ENCODE assay signal across 14 cellular contexts in the genomic region with DNA sequence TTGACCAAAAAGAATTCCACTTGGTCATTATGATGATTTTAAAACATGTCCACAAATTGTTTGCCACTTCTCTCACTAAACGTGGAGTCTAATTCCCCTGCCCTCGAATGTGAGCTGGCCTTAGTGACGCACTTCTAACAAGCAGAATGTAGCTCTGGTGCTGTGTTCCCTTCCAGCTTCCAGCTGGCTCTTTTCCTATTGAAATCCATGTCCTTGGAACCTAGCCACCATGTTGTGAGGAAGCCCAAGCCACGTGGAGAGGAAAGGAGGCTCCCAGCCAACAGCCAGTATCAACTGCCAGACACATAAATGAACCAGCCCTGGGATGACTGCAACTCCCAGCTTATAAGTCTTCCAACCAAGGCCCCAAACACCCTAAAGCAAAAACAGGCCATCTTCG. TPM values are rescaled to one million over a fixed set of nuclear protein-coding genes. Genes with fewer than 3 reads are reported as not detected.
DNase-seq lines count a peak whose midpoint lies in the region; ATAC-seq, FAIRE-seq and TF ChIP-seq lines count a peak whose summit lies in the region.
"Had no signal": no experiment of that assay in that cellular context is flagged by ENCODE, and none has a peak within 500 bp of the region (broad histone marks: within the 10 kb centered on the region; RNA-seq: fewer than 3 reads in every experiment).

No MANE protein-coding gene starts in this region.

- H3K4me2 ChIP-seq in astrocyte (ENCODE audit: low read length): no peak overlapping the region
- H3K4me2 ChIP-seq: BLaER1 had no signal

- H3K27ac ChIP-seq in astrocyte (ENCODE audit: low read depth, low read length) (no peak overlapping the region), right atrium auricular region (no peak overlapping the region), sigmoid colon (peak overlapping the region in 3 of 4 donors; percentile 57 to 72 (median 70))
- H3K27ac ChIP-seq: BLaER1, testis had no signal

- no peaks in the 10 kb centered on the region for H3K4me1 ChIP-seq in astrocyte (ENCODE audit: insufficient read depth, low read length)
- no peaks in the 10 kb centered on the region for H3K4me1 ChIP-seq in right atrium auricular region
- peaks cover 0 to 7% (median 2%) of the 10 kb centered on the region in 4 donors for H3K4me1 ChIP-seq in sigmoid colon
- H3K4me1 ChIP-seq: BLaER1, testis had no signal

- H3K9ac ChIP-seq in astrocyte (ENCODE audit: low read length): no peak overlapping the region
- H3K9ac ChIP-seq: BLaER1 had no signal

- no peaks in the 10 kb centered on the region for H3K4me1 Mint-ChIP-seq in astrocyte (ENCODE audit: low read depth, unreplicated experiment)

- H3K27me3 Mint-ChIP-seq in astrocyte (ENCODE audit: low read depth, unreplicated experiment): peaks cover 14% of the 10 kb centered on the region

- no peak for TF ChIP-seq EP300 in Ishikawa (IDR thresholded peaks at IDR 0.05; ENCODE audit: borderline replicate concordance)
- TF ChIP-seq EP300 in sigmoid colon (IDR thresholded peaks at IDR 0.05): peak in 3 of 4 donors; percentile 26 to 85 (median 37)

- FAIRE-seq in astrocyte (lab: Jason Lieb, UNC): no peak

- WGBS in sigmoid colon, 2 donors: 74 to 88% methylated on average over 5 of the region's 5 CpGs

- H3K4me3 Mint-ChIP-seq in astrocyte (ENCODE audit: unreplicated experiment): no peak overlapping the region

- no peaks in the 10 kb centered on the region for H3K9me3 ChIP-seq in astrocyte (ENCODE audit: insufficient read depth, low read depth, low read length)
- H3K9me3 ChIP-seq in right atrium auricular region: peaks cover 0 to 12% of the 10 kb centered on the region in 2 donors
- H3K9me3 ChIP-seq in sigmoid colon: peaks cover 0 to 4% (median 0%) of the 10 kb centered on the region in 4 donors
- H3K9me3 ChIP-seq: testis had no signal

- no peak overlapping the region for H3K4me3 ChIP-seq in astrocyte (ENCODE audit: insufficient read depth, low read depth, low read length)
- H3K4me3 ChIP-seq in right atrium auricular region: no peak overlapping the region
- H3K4me3 ChIP-seq in sigmoid colon: no peak overlapping the region
- H3K4me3 ChIP-seq: BLaER1, testis had no signal

- no peak overlapping the region for H2AFZ ChIP-seq in astrocyte (ENCODE audit: low read depth, low read length)

- H3K79me2 ChIP-seq in astrocyte (ENCODE audit: insufficient read depth, low read length): no peaks in the 10 kb centered on the region

- intact Hi-C loops in sigmoid colon (cut with DNase I): no loop called here

- H3K27ac Mint-ChIP-seq in astrocyte (ENCODE audit: unreplicated experiment): no peak overlapping the region

- ATAC-seq in HG02678 (IDR thresholded peaks at IDR 0.05; ENCODE audit: unreplicated experiment) (no peak), HG02970 (IDR thresholded peaks at IDR 0.05; ENCODE audit: low FRiP score, unreplicated experiment) (no peak)

- H4K20me1 ChIP-seq in astrocyte (ENCODE audit: insufficient read depth, low read length): no peaks in the 10 kb centered on the region
- H4K20me1 ChIP-seq: BLaER1 had no signal

- DNase-seq in astrocyte (ENCODE audit: low read depth) (peak; percentile 19), right atrium auricular region (ENCODE audit: low spot score) (peak; percentile 65), sigmoid colon (peak; percentile 93), NCI-H1105 (lab: John Stamatoyannopoulos, UW) (no peak)
- DNase-seq: activated CD4-positive, alpha-beta T cell treated with anti-CD3 and anti-CD28 coated beads, Interleukin-2, amount 50 U/mL, for 4 hours; amniotic stem cell; Kasumi-1; NCI-H2029 treated with DMSO at 0.1 percent for 48 hours; stimulated activated CD4-positive, alpha-beta T cell treated with anti-CD3 and anti-CD28 coated beads, Interleukin-15, amount 100 ng/mL, for 24 hours; testis had no signal

- H3K27me3 ChIP-seq in astrocyte (ENCODE audit: insufficient read depth, low read length): no peaks in the 10 kb centered on the region
- no peaks in the 10 kb centered on the region for H3K27me3 ChIP-seq in right atrium auricular region
- H3K27me3 ChIP-seq in sigmoid colon: no peaks in the 10 kb centered on the region
- H3K27me3 ChIP-seq: BLaER1, testis had no signal

- peaks cover 16% of the 10 kb centered on the region for H3K9me3 Mint-ChIP-seq in astrocyte (ENCODE audit: unreplicated experiment)

- H3K36me3 ChIP-seq in astrocyte (ENCODE audit: insufficient read depth, low read length) (no peaks in the 10 kb centered on the region), right atrium auricular region (no peaks in the 10 kb centered on the region), sigmoid colon (no peaks in the 10 kb centered on the region)
- H3K36me3 ChIP-seq: BLaER1 had no signal

- TF ChIP-seq CTCF in astrocyte (IDR thresholded peaks at IDR 0.05; ENCODE audit: insufficient read depth, low read depth, low read length) (no peak), right atrium auricular region (IDR thresholded peaks at IDR 0.05) (no peak), sigmoid colon (IDR thresholded peaks at IDR 0.05) (no peak)

- no peaks in the 10 kb centered on the region for H3K36me3 Mint-ChIP-seq in astrocyte (ENCODE audit: low read depth, unreplicated experiment)

- TF ChIP-seq POLR2A in sigmoid colon (IDR thresholded peaks at IDR 0.05): no peak

- TF ChIP-seq RAD21 in Ishikawa (IDR thresholded peaks at IDR 0.05; ENCODE audit: low read depth): no peak

TF ChIP-seq in Ishikawa, 13 proteins besides CTCF, POLR2A, EP300 and RAD21:
- TF ChIP-seq CEBPB (IDR thresholded peaks at IDR 0.05) (no peak), ZBTB7A (IDR thresholded peaks at IDR 0.05; ENCODE audit: low read depth) (no peak), CREB1 (IDR thresholded peaks at IDR 0.05; ENCODE audit: low read depth) (no peak), FOXM1 (IDR thresholded peaks at IDR 0.05; ENCODE audit: borderline replicate concordance, low read depth) (no peak), YY1 (IDR thresholded peaks at IDR 0.05; ENCODE audit: low read depth) (0 out of 2 replicates have a peak, but pooled peaks have one; percentile 7), TEAD4 (IDR thresholded peaks at IDR 0.05) (no peak)
- TF ChIP-seq, protein P1, sequence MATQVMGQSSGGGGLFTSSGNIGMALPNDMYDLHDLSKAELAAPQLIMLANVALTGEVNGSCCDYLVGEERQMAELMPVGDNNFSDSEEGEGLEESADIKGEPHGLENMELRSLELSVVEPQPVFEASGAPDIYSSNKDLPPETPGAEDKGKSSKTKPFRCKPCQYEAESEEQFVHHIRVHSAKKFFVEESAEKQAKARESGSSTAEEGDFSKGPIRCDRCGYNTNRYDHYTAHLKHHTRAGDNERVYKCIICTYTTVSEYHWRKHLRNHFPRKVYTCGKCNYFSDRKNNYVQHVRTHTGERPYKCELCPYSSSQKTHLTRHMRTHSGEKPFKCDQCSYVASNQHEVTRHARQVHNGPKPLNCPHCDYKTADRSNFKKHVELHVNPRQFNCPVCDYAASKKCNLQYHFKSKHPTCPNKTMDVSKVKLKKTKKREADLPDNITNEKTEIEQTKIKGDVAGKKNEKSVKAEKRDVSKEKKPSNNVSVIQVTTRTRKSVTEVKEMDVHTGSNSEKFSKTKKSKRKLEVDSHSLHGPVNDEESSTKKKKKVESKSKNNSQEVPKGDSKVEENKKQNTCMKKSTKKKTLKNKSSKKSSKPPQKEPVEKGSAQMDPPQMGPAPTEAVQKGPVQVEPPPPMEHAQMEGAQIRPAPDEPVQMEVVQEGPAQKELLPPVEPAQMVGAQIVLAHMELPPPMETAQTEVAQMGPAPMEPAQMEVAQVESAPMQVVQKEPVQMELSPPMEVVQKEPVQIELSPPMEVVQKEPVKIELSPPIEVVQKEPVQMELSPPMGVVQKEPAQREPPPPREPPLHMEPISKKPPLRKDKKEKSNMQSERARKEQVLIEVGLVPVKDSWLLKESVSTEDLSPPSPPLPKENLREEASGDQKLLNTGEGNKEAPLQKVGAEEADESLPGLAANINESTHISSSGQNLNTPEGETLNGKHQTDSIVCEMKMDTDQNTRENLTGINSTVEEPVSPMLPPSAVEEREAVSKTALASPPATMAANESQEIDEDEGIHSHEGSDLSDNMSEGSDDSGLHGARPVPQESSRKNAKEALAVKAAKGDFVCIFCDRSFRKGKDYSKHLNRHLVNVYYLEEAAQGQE (IDR thresholded peaks at IDR 0.05; ENCODE audit: low read depth): no peak
- TF ChIP-seq, protein P2, sequence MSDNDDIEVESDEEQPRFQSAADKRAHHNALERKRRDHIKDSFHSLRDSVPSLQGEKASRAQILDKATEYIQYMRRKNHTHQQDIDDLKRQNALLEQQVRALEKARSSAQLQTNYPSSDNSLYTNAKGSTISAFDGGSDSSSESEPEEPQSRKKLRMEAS (IDR thresholded peaks at IDR 0.05): no peak

RNA-seq across cellular contexts. Expression of a gene that starts 23.6 kb away (rescaled TPM):
- total RNA-seq in astrocyte (0.45 and 0.50 TPM in 2 replicates), right atrium auricular region (10 to 100 TPM in 1 of 2 donors, 1 to 10 TPM in 1; 1.3 to 11.0 TPM), sigmoid colon (10 to 100 TPM in 1 of 4 donors, 1 to 10 TPM in 3; 2.9 to 16.1 (median 6.9) TPM)
- 10 to 100 TPM; 43.5 to 64.3 (median 48.0) TPM for polyA plus RNA-seq in sigmoid colon

RNA-seq across cellular contexts. Expression of a gene that starts 47.6 kb away (rescaled TPM):
- total RNA-seq in astrocyte (31.7 and 34.0 TPM in 2 replicates), right atrium auricular region (10 to 100 TPM; 12.9 to 15.2 TPM), sigmoid colon (10 to 100 TPM; 18.6 to 27.8 (median 23.0) TPM)
- polyA plus RNA-seq in sigmoid colon: 10 to 100 TPM; 44.2 to 84.6 (median 64.9) TPM

Comparison
In these comparisons a context has a peak if more than half of its experiments do, and no peak if none do; other contexts are left out.
1. H3K27ac ChIP-seq: peak in sigmoid colon (3 of 4); none in astrocyte (single experiment) and right atrium auricular region (0 of 2).